In genomic region chr3:179279294-179279693, GRCh38 we compare ENCODE assay signal across 1 cellular context.
TF ChIP-seq lines count a peak whose summit lies in the region.

No MANE protein-coding gene starts in this region.

TF ChIP-seq in GM23338, 12 proteins besides CTCF, POLR2A, EP300 and RAD21 (continued from another document):
- TF ChIP-seq ZNF462 (CRISPR knock-in tag; IDR thresholded peaks at IDR 0.05) (no peak), STAT1 (IDR thresholded peaks at IDR 0.05; ENCODE audit: unreplicated experiment) (no peak), EZH2phosphoT487 (IDR thresholded peaks at IDR 0.05; ENCODE audit: unreplicated experiment) (no peak), NANOG (IDR thresholded peaks at IDR 0.05; ENCODE audit: borderline replicate concordance) (no peak)
